10 cellular contexts compared by ENCODE assay signal in genomic region chr15:58228708-58229107, GRCh38.
DNase-seq lines count a peak whose midpoint lies in the region; ATAC-seq lines count a peak whose summit lies in the region.
"Had no signal": no experiment of that assay in that cellular context is flagged by ENCODE, and none has a peak within 500 bp of the region (broad histone marks: within the 10 kb centered on the region; RNA-seq: fewer than 3 reads in every experiment).

No MANE protein-coding gene starts in this region.

- H3K4me2 ChIP-seq in neuronal stem cell (ENCODE audit: insufficient read depth, low read length, poor library complexity, severe bottlenecking) = no peak overlapping the region

- H3K27me3 ChIP-seq in neuronal stem cell (ENCODE audit: control insufficient read depth in 3 of 3, insufficient read depth in 3 of 3, low read depth in 1 of 3, low read length in 3 of 3) = no peaks in the 10 kb centered on the region
- H3K27me3 ChIP-seq: neutrophil had no signal

- no peak overlapping the region for H3K18ac ChIP-seq in neuronal stem cell (ENCODE audit: low read length)

- H3K27ac ChIP-seq in neuronal stem cell (replicated peaks; ENCODE audit: low read length) = no peak overlapping the region
- H3K27ac ChIP-seq: neutrophil had no signal

- in situ Hi-C loops in SK-MEL-5 (cut with HindIII; ENCODE audit: low pct_unique_long_range_greater_than_20kb, low sequenced_read_pairs) = no loop called here

- H3K23ac ChIP-seq in neuronal stem cell (ENCODE audit: low read depth, low read length, poor library complexity) = no peak overlapping the region

- H2BK120ac ChIP-seq in neuronal stem cell (ENCODE audit: low read depth, low read length) = no peak overlapping the region

- no peak overlapping the region for H2BK15ac ChIP-seq in neuronal stem cell (ENCODE audit: low read length)

- no CpG with 5 or more reads among the region's 1 CpG for WGBS in neuronal stem cell (ENCODE audit: extremely low coverage in 2 of 2, insufficient read length in 2 of 2, insufficient replicate concordance in 1 of 2), 2 donors

- H2AK5ac ChIP-seq in neuronal stem cell (ENCODE audit: low read depth, low read length) = no peak overlapping the region

- peaks cover 10 to 15% of the 10 kb centered on the region in 2 donors for H3K4me1 ChIP-seq in neuronal stem cell (ENCODE audit: control insufficient read depth in 2 of 2, insufficient read depth in 1 of 2, low read depth in 1 of 2, low read length in 2 of 2)

- no peaks in the 10 kb centered on the region for H3K79me1 ChIP-seq in neuronal stem cell (ENCODE audit: low read depth, low read length)

- H3K9me3 ChIP-seq in neuronal stem cell (replicated peaks in 1 of 2; ENCODE audit: control insufficient read depth in 2 of 2, insufficient read depth in 1 of 2, low read depth in 1 of 2, low read length in 2 of 2) = no peaks in the 10 kb centered on the region
- H3K9me3 ChIP-seq: neutrophil had no signal

- no peak for ATAC-seq in HG02678 (IDR thresholded peaks at IDR 0.05; ENCODE audit: unreplicated experiment)

- no peak overlapping the region for H3K14ac ChIP-seq in neuronal stem cell (ENCODE audit: low read length)

- DNase-seq in EL (peak; percentile 67), SK-MEL-5 (ENCODE audit: low read depth, low spot score) (peak; percentile 45), foreskin melanocyte (peak; percentile 52), neuronal stem cell (ENCODE audit: low spot score) (no peak), GF-D8 (lab: John Stamatoyannopoulos, UW) (no peak), NCI-H187 (lab: John Stamatoyannopoulos, UW) (no peak), NCI-H146 treated with DMSO at 0.1 percent for 48 hours (lab: John Stamatoyannopoulos, UW; ENCODE audit: unreplicated experiment) (no peak)
- DNase-seq: activated T-cell treated with anti-CD3 and anti-CD28 coated beads, Interleukin-2, amount 50 U/mL, for 48 hours had no signal

- H3K4me3 ChIP-seq in neuronal stem cell (ENCODE audit: low read length in 2 of 2) = no peak overlapping the region

- H2BK12ac ChIP-seq in neuronal stem cell (ENCODE audit: low read length) = no peak overlapping the region

- no peak overlapping the region for H3K9ac ChIP-seq in neuronal stem cell (ENCODE audit: low read depth, low read length, poor library complexity)

- H3K4ac ChIP-seq in neuronal stem cell (ENCODE audit: low read length) = no peak overlapping the region

- H4K8ac ChIP-seq in neuronal stem cell (ENCODE audit: low read depth, low read length) = no peak overlapping the region

- no peaks in the 10 kb centered on the region for H3K36me3 ChIP-seq in neuronal stem cell (replicated peaks in 1 of 2; ENCODE audit: control insufficient read depth in 2 of 2, insufficient read depth in 2 of 2, low read length in 2 of 2)
- H3K36me3 ChIP-seq: neutrophil had no signal

- H4K91ac ChIP-seq in neuronal stem cell (ENCODE audit: low read depth, low read length, poor library complexity) = no peak overlapping the region

- peak overlapping the region; percentile 74 for H2AFZ ChIP-seq in neuronal stem cell (ENCODE audit: low read length)

- H2BK5ac ChIP-seq in neuronal stem cell (ENCODE audit: low read length) = no peak overlapping the region

Comparison
In these comparisons a context has a peak if more than half of its experiments do, and no peak if none do; other contexts are left out.
1. DNase-seq: peak in EL (single experiment), SK-MEL-5 (single experiment) and foreskin melanocyte (single experiment); none in neuronal stem cell (single experiment), GF-D8 (single experiment), NCI-H187 (0 of 2) and NCI-H146 treated with DMSO at 0.1 percent for 48 hours (single experiment).